ENCODE assay signal across 22 cellular contexts in the genomic region with DNA sequence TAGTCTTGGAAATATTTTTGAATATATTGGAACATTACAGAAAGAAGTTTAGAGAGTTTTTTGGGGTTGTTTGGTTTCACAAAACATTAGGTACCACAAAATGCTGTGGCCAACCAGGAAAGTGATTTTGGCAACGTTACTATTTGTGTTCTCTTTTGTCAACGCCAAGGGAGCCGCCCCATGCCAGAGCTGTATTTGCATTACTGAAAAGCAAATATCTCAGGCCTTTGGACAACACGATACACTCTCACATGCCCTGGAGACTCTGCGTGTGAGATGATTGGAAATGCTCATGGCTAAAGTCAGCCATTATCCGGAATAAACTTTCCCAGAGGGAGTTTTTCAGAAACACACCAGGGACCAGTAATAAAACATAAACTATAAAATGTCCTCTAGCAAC.
DNase-seq lines count a peak whose midpoint lies in the region; ATAC-seq, FAIRE-seq and TF ChIP-seq lines count a peak whose summit lies in the region.
"Had no signal": no experiment of that assay in that cellular context is flagged by ENCODE, and none has a peak within 500 bp of the region (broad histone marks: within the 10 kb centered on the region; RNA-seq: fewer than 3 reads in every experiment).

No MANE protein-coding gene starts in this region.

- TF ChIP-seq RAD21 in HepG2 (CRISPR knock-in tag; IDR thresholded peaks at IDR 0.05), result no peak

- intact Hi-C loops in HepG2 (cut with micrococcal nuclease; ENCODE audit: unreplicated experiment), result no loop called here

- no peak overlapping the region for H3K4me3 ChIP-seq in HepG2 (replicated peaks in 1 of 3; ENCODE audit: insufficient read depth in 1 of 3, low read depth in 2 of 3, low read length in 3 of 3)
- no peak overlapping the region for H3K4me3 ChIP-seq in neural progenitor cell
- H3K4me3 ChIP-seq: thoracic aorta had no signal

- H3K27me3 Mint-ChIP-seq in neural progenitor cell (ENCODE audit: insufficient read depth, low read depth), result peaks cover 5% of the 10 kb centered on the region

- CTCF ChIA-PET in HepG2 (lab: Yijun Ruan, JAX; ENCODE audit: low intra/inter-chr PET ratio, low total read pairs), result no interaction called here

- TF ChIP-seq POLR2A in HepG2 (IDR thresholded peaks at IDR 0.05; ENCODE audit: insufficient read depth in 1 of 2, low read depth in 2 of 2, low read length in 2 of 2), result no peak

- H3K9me3 ChIP-seq in HepG2 (ENCODE audit: low read length) (no peaks in the 10 kb centered on the region), neural progenitor cell (ENCODE audit: low read depth) (no peaks in the 10 kb centered on the region)
- H3K9me3 ChIP-seq: thoracic aorta had no signal

- H3K9ac ChIP-seq in HepG2 (ENCODE audit: insufficient read depth, low read depth, low read length), result no peak overlapping the region
- no peak overlapping the region for H3K9ac ChIP-seq in neural progenitor cell

- H3K36me3 ChIP-seq in HepG2 (replicated peaks in 1 of 2; ENCODE audit: control insufficient read depth in 1 of 2, insufficient read depth in 2 of 2, low read length in 2 of 2) (no peaks in the 10 kb centered on the region), neural progenitor cell (no peaks in the 10 kb centered on the region)
- H3K36me3 ChIP-seq: thoracic aorta had no signal

- in situ Hi-C loops in HepG2 (cut with HindIII; ENCODE audit: extremely low pct_ligation_motif_present, low pct_unique_long_range_greater_than_20kb), result no loop called here

- H3K36me3 Mint-ChIP-seq in neural progenitor cell, result no peaks in the 10 kb centered on the region

- TF ChIP-seq EP300 in HepG2 (IDR thresholded peaks at IDR 0.05; ENCODE audit: low read depth in 2 of 2, low read length in 2 of 2), result no peak
- TF ChIP-seq EP300 in HepG2 (CRISPR knock-in tag; IDR thresholded peaks at IDR 0.05; ENCODE audit: borderline replicate concordance), result no peak

- BruUV-seq in HepG2 (replicated peaks; lab: Mats Ljungman, UMichigan), result no TSS peak

- under 1% methylated on average over 6 of the region's 6 CpGs for WGBS in HepG2 (ENCODE audit: low lambda C conversion rate)

- FAIRE-seq in HepG2 (lab: Jason Lieb, UNC), result no peak
- FAIRE-seq: astrocyte, colon had no signal

- DNase-seq in COR-L47 (lab: John Stamatoyannopoulos, UW) (peak; percentile 77), NCI-H2029 (lab: John Stamatoyannopoulos, UW) (peak; percentile 64), NCI-H774 (lab: John Stamatoyannopoulos, UW) (peak; percentile 70), HepG2 (ENCODE audit: low spot score) (no peak), activated gamma-delta T cell (lab: John Stamatoyannopoulos, UW) (no peak), neural progenitor cell (ENCODE audit: low spot score) (no peak)
- no peak for DNase-seq in activated CD4-positive, alpha-beta T cell treated with anti-CD3 and anti-CD28 coated beads, Interleukin-2, amount 50 U/mL, for 4 hours
- DNase-seq in activated CD4-positive, alpha-beta T cell treated with anti-CD3 and anti-CD28 coated beads for 48 hours, result no peak
- DNase-seq: activated CD4-positive, alpha-beta T cell treated with anti-CD3 and anti-CD28 coated beads, Interleukin-2, amount 50 U/mL, for 48 hours; activated naive CD4-positive, alpha-beta T cell treated with anti-CD3 and anti-CD28 coated beads for 36 hours; CD4-positive, alpha-beta T cell; MV-4-11; NCI-H2171; occipital lobe; right cardiac atrium; Right ventricle myocardium superior; stimulated activated CD4-positive, alpha-beta T cell treated with anti-CD3 and anti-CD28 coated beads, Interleukin-15, amount 100 ng/mL, for 24 hours had no signal

- no peak overlapping the region for H3K27ac Mint-ChIP-seq in neural progenitor cell
- H3K27ac Mint-ChIP-seq: activated naive CD4-positive, alpha-beta T cell treated with anti-CD3 and anti-CD28 coated beads for 36 hours; CD4-positive, alpha-beta T cell; IgD-negative memory B cell; T-helper 1 cell treated with Interleukin-12 subunit alpha and Interleukin-12 subunit beta and Interleukin-4 antibody, amounts not matched to agents 30 μg/mL and 1 μg/mL, for 36 hours had no signal

- H4K20me1 ChIP-seq in HepG2 (ENCODE audit: insufficient read depth, low read length), result no peaks in the 10 kb centered on the region
- H4K20me1 ChIP-seq in neural progenitor cell (ENCODE audit: low read depth), result no peaks in the 10 kb centered on the region

- no peaks in the 10 kb centered on the region for H3K27me3 ChIP-seq in HepG2 (ENCODE audit: control insufficient read depth in 1 of 2, insufficient read depth in 2 of 2, low read length in 2 of 2)
- H3K27me3 ChIP-seq in neural progenitor cell, result no peaks in the 10 kb centered on the region

- H3K9me3 Mint-ChIP-seq in neural progenitor cell, result no peaks in the 10 kb centered on the region
- H3K9me3 Mint-ChIP-seq: activated naive CD4-positive, alpha-beta T cell treated with anti-CD3 and anti-CD28 coated beads for 36 hours; CD4-positive, alpha-beta T cell had no signal

- no peak overlapping the region for H3K4me2 ChIP-seq in HepG2 (ENCODE audit: low read depth, low read length)
- no peak overlapping the region for H3K4me2 ChIP-seq in neural progenitor cell

- no peak for TF ChIP-seq CTCF in HepG2 (CRISPR knock-in tag; IDR thresholded peaks at IDR 0.05)
- no peak for TF ChIP-seq CTCF in neural progenitor cell (IDR thresholded peaks at IDR 0.05)

- POLR2A ChIA-PET in HepG2 (lab: Yijun Ruan, JAX), result no interaction called here

- H3K4me1 Mint-ChIP-seq in neural progenitor cell, result peaks cover 6% of the 10 kb centered on the region

- H3K4me1 ChIP-seq in HepG2 (ENCODE audit: insufficient read depth, low read length) (no peaks in the 10 kb centered on the region), neural progenitor cell (peaks cover 7% of the 10 kb centered on the region)

- H3K79me2 ChIP-seq in HepG2 (ENCODE audit: insufficient read depth, low read length) (no peaks in the 10 kb centered on the region), neural progenitor cell (ENCODE audit: low read depth) (no peaks in the 10 kb centered on the region)

- no peak overlapping the region for H3K4me3 Mint-ChIP-seq in neural progenitor cell
- H3K4me3 Mint-ChIP-seq: activated naive CD4-positive, alpha-beta T cell treated with anti-CD3 and anti-CD28 coated beads for 36 hours; CD4-positive, alpha-beta T cell; IgD-negative memory B cell; T-helper 1 cell treated with Interleukin-12 subunit alpha and Interleukin-12 subunit beta and Interleukin-4 antibody, amounts not matched to agents 30 μg/mL and 1 μg/mL, for 36 hours had no signal

- no peaks in the 10 kb centered on the region for H3F3A ChIP-seq in neural progenitor cell (ENCODE audit: low read depth)

- peak; percentile 40; the same call in 1 of the 3 replicates for ATAC-seq in HepG2
- ATAC-seq: right cardiac atrium had no signal

- H2AFZ ChIP-seq in HepG2 (ENCODE audit: low read length) (no peak overlapping the region), neural progenitor cell (replicated peaks) (no peak overlapping the region)

- H3K27ac ChIP-seq in HepG2 (ENCODE audit: extremely low read length, insufficient read depth, low read length), result no peak overlapping the region
- no peak overlapping the region for H3K27ac ChIP-seq in neural progenitor cell
- H3K27ac ChIP-seq: thoracic aorta had no signal

TF ChIP-seq in HepG2, 621 proteins besides CTCF, POLR2A, EP300 and RAD21 (continues in another document):
- TF ChIP-seq ZNF251 (CRISPR knock-in tag; IDR thresholded peaks at IDR 0.05) (no peak), HOXA9 (CRISPR knock-in tag; IDR thresholded peaks at IDR 0.05; ENCODE audit: borderline replicate concordance) (no peak), ZEB1 (IDR thresholded peaks at IDR 0.05; ENCODE audit: insufficient replicate concordance, low read depth) (no peak), RNF2 (conservative IDR thresholded peaks at IDR 0.05; ENCODE audit: low read depth) (no peak), SSRP1 (CRISPR knock-in tag; IDR thresholded peaks at IDR 0.05) (no peak), ZNF776 (CRISPR knock-in tag; IDR thresholded peaks at IDR 0.05) (no peak), ZMYM4 (CRISPR knock-in tag; IDR thresholded peaks at IDR 0.05) (no peak), GFI1 (CRISPR knock-in tag; IDR thresholded peaks at IDR 0.05; ENCODE audit: borderline replicate concordance) (no peak), ZNF30 (CRISPR knock-in tag; IDR thresholded peaks at IDR 0.05) (no peak)
- TF ChIP-seq, protein P1, sequence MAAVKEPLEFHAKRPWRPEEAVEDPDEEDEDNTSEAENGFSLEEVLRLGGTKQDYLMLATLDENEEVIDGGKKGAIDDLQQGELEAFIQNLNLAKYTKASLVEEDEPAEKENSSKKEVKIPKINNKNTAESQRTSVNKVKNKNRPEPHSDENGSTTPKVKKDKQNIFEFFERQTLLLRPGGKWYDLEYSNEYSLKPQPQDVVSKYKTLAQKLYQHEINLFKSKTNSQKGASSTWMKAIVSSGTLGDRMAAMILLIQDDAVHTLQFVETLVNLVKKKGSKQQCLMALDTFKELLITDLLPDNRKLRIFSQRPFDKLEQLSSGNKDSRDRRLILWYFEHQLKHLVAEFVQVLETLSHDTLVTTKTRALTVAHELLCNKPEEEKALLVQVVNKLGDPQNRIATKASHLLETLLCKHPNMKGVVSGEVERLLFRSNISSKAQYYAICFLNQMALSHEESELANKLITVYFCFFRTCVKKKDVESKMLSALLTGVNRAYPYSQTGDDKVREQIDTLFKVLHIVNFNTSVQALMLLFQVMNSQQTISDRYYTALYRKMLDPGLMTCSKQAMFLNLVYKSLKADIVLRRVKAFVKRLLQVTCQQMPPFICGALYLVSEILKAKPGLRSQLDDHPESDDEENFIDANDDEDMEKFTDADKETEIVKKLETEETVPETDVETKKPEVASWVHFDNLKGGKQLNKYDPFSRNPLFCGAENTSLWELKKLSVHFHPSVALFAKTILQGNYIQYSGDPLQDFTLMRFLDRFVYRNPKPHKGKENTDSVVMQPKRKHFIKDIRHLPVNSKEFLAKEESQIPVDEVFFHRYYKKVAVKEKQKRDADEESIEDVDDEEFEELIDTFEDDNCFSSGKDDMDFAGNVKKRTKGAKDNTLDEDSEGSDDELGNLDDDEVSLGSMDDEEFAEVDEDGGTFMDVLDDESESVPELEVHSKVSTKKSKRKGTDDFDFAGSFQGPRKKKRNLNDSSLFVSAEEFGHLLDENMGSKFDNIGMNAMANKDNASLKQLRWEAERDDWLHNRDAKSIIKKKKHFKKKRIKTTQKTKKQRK (IDR thresholded peaks at IDR 0.05; ENCODE audit: low read length), result no peak

Comparison
In these comparisons a context has a peak if more than half of its experiments do, and no peak if none do; other contexts are left out.
1. DNase-seq: peak in COR-L47 (single experiment), NCI-H2029 (single experiment) and NCI-H774 (single experiment); none in HepG2 (single experiment), activated CD4-positive, alpha-beta T cell treated with anti-CD3 and anti-CD28 coated beads, Interleukin-2, amount 50 U/mL, for 4 hours (0 of 2), activated CD4-positive, alpha-beta T cell treated with anti-CD3 and anti-CD28 coated beads for 48 hours (single experiment), activated gamma-delta T cell (single experiment) and neural progenitor cell (single experiment).